Comparison of ENCODE assay signal across 1 cellular context in genomic region chr19:11558881-11559828, GRCh38.
A peak's percentile ranks its signal among the peaks of the same experiment; 100 is the strongest.
TF ChIP-seq lines count a peak whose summit lies in the region.

TSS of gene ELOF1 (minus strand) at chr19:11559230. CDS start at chr19:11554347, 4,883 bp downstream.

TF ChIP-seq in GM12878, 131 proteins besides CTCF, POLR2A, EP300 and RAD21 (continued from another document and continues in another):
- TF ChIP-seq RELB (IDR thresholded peaks at IDR 0.05; ENCODE audit: low read depth) (peak; percentile 54; the same call in 1 of the 2 replicates), DPF2 (IDR thresholded peaks at IDR 0.05) (peak; percentile 43; the same call in 1 of the 2 replicates), FOS (IDR thresholded peaks at IDR 0.05; ENCODE audit: borderline replicate concordance, extremely low read depth, insufficient read length) (no peak), KLF5 (IDR thresholded peaks at IDR 0.05; ENCODE audit: partially characterized antibody) (peak; percentile 47), IKZF2 (IDR thresholded peaks at IDR 0.05) (peak; percentile 27 to 29; a peak in 2 of 4 replicates), MXI1 (IDR thresholded peaks at IDR 0.05; ENCODE audit: low read depth, low read length) (peak; percentile 74), ZNF207 (IDR thresholded peaks at IDR 0.05; ENCODE audit: borderline replicate concordance) (0 out of 2 replicates have a peak, but pooled peaks have one; percentile 45), E2F8 (IDR thresholded peaks at IDR 0.05; ENCODE audit: low read depth, partially characterized antibody) (peak; percentile 87), MLLT1 (IDR thresholded peaks at IDR 0.05) (no peak; the same call in 1 of the 2 replicates), GABPA (IDR thresholded peaks at IDR 0.05; ENCODE audit: low read depth) (peak; percentile 92), ZSCAN29 (IDR thresholded peaks at IDR 0.05) (no peak), ZBTB33 (IDR thresholded peaks at IDR 0.05) (no peak), ZNF217 (IDR thresholded peaks at IDR 0.05) (no peak), ATF7 (IDR thresholded peaks at IDR 0.05; ENCODE audit: low read depth) (no peak), ZNF687 (IDR thresholded peaks at IDR 0.05) (peak; percentile 11; the same call in 1 of the 2 replicates), TARDBP (IDR thresholded peaks at IDR 0.05; ENCODE audit: borderline replicate concordance) (no peak), USF2 (IDR thresholded peaks at IDR 0.05; ENCODE audit: borderline replicate concordance, low read depth, low read length) (no peak), HDAC2 (IDR thresholded peaks at IDR 0.05) (no peak), CREB1 (IDR thresholded peaks at IDR 0.05; ENCODE audit: low read depth) (peak; percentile 57; the same call in 1 of the 2 replicates), SMC3 (IDR thresholded peaks at IDR 0.05; ENCODE audit: borderline replicate concordance, low read length) (no peak; the same call in 1 of the 2 replicates), IKZF1 (conservative IDR thresholded peaks at IDR 0.05) (peak; percentile 84), PAX8 (IDR thresholded peaks at IDR 0.05) (peak; percentile 51; the same call in 1 of the 2 replicates), ZNF592 (IDR thresholded peaks at IDR 0.05) (no peak), ZBTB4 (CRISPR knock-in tag; IDR thresholded peaks at IDR 0.05) (no peak), CHD2 (IDR thresholded peaks at IDR 0.05; ENCODE audit: borderline replicate concordance, low read depth, low read length) (peak; percentile 52; the same call in 1 of the 2 replicates), MAX (IDR thresholded peaks at IDR 0.05; ENCODE audit: low read depth, low read length) (peak; percentile 52; the same call in 1 of the 2 replicates), NFIC (IDR thresholded peaks at IDR 0.05; ENCODE audit: low read depth, low read length) (no peak), REST (IDR thresholded peaks at IDR 0.05; ENCODE audit: low read depth, low read length) (no peak)
